7 cellular contexts compared by ENCODE assay signal in the genomic region with DNA sequence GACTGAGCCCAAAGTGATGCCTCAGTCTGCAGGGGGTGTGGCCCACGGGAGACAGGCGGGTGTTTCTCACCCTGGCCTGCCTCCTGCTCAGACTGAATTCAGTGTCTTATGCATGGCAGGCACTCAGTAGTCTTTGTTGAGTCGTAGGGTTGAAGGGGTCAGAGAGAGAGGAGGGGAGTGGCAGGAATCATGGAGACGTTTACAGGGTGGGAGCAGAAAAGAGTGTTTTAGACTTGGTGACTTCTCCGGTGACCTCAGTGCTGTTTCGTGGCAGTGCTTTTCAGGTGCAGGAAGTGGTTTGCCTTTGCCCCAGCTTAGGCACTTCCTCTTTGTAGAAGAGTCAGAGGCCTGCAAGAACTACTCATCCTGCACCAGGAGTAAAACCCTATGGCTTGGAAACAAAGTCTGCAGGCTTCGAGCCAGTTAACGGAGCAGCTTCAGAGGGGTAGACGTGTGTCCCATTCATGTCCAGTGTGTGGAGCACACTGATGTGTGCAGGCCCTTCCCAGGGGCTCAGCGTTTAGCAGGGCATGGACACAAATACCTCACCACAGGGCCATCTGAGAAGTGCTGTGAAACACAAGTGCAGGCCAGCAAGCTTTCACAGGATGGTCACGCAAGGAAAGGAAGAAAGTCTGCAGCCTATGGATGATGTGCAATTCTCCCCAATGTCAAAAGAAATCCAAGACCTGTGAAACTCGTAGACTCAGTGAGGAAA. TPM values are rescaled to one million over a fixed set of nuclear protein-coding genes. Genes with fewer than 3 reads are reported as not detected.
DNase-seq lines count a peak whose midpoint lies in the region; ATAC-seq, FAIRE-seq and TF ChIP-seq lines count a peak whose summit lies in the region.

No MANE protein-coding gene starts in this region.

- H4K20me1 ChIP-seq in K562 (replicated peaks; ENCODE audit: control insufficient read depth, insufficient read depth, low read length): no peaks in the 10 kb centered on the region

- H3K36me3 Mint-ChIP-seq in T-helper 1 cell treated with Interleukin-12 subunit alpha and Interleukin-12 subunit beta and Interleukin-4 antibody, amounts not matched to agents 30 μg/mL and 1 μg/mL, for 36 hours (ENCODE audit: low read depth): peaks cover 11% of the 10 kb centered on the region

- H3K9ac ChIP-seq in K562 (ENCODE audit: insufficient read depth in 1 of 2, low read depth in 2 of 2, low read length in 2 of 2): no peak overlapping the region

- peak; percentile 94 for ATAC-seq in HG03135 (IDR thresholded peaks at IDR 0.05; ENCODE audit: unreplicated experiment)
- ATAC-seq in K562: no peak

- peaks cover 3% of the 10 kb centered on the region for H3K9me3 Mint-ChIP-seq in T-helper 1 cell treated with Interleukin-12 subunit alpha and Interleukin-12 subunit beta and Interleukin-4 antibody, amounts not matched to agents 30 μg/mL and 1 μg/mL, for 36 hours

- H3K27ac ChIP-seq in K562 (ENCODE audit: extremely low read depth, low read depth, low read length): no peak overlapping the region

- no peak for TF ChIP-seq EP300 in K562 (IDR thresholded peaks at IDR 0.05; ENCODE audit: low read length)

- peaks cover 0 to 7% of the 10 kb centered on the region in 2 experiments; a peak in 1 of 5 replicates for H3K27me3 ChIP-seq in K562 (ENCODE audit: control insufficient read depth in 2 of 2, insufficient read depth in 2 of 2, low read length in 2 of 2)

- no peak overlapping the region for H3K4me3 ChIP-seq in K562

- intact Hi-C loops in K562 (cut with micrococcal nuclease): no loop called here

- TF ChIP-seq CTCF in K562 (IDR thresholded peaks at IDR 0.05 in 2 of 3, conservative IDR thresholded peaks at IDR 0.05 in 1 of 3; ENCODE audit: insufficient read depth in 2 of 3, low read depth in 1 of 3, low read length in 3 of 3): no peak

- H3K36me3 ChIP-seq in K562 (ENCODE audit: control insufficient read depth, insufficient read depth, low read length): no peaks in the 10 kb centered on the region

- no peak overlapping the region for H3K4me2 ChIP-seq in K562 (ENCODE audit: insufficient read depth, low read length)

- POLR2A ChIA-PET in K562 (lab: Yijun Ruan, JAX): no interaction called here

- no peak overlapping the region for H2AFZ ChIP-seq in K562 (ENCODE audit: low read depth, low read length)

- no peaks in the 10 kb centered on the region for H3K27me3 Mint-ChIP-seq in T-helper 1 cell treated with Interleukin-12 subunit alpha and Interleukin-12 subunit beta and Interleukin-4 antibody, amounts not matched to agents 30 μg/mL and 1 μg/mL, for 36 hours (ENCODE audit: low read depth)

- no peaks in the 10 kb centered on the region for H3K79me2 ChIP-seq in K562 (ENCODE audit: control insufficient read depth, insufficient read depth, low read length)

- CTCF ChIA-PET in K562 (lab: Yijun Ruan, JAX; ENCODE audit: low intra/inter-chr PET ratio): no interaction called here

- peaks cover 82% of the 10 kb centered on the region for H3K4me1 Mint-ChIP-seq in T-helper 1 cell treated with Interleukin-12 subunit alpha and Interleukin-12 subunit beta and Interleukin-4 antibody, amounts not matched to agents 30 μg/mL and 1 μg/mL, for 36 hours (ENCODE audit: low read depth)

- WGBS in K562 (ENCODE audit: insufficient coverage, low coverage, missing lambda C conversion rate): 9% methylated on average over 7 of the region's 12 CpGs

- peak; percentile 84 for DNase-seq in GM19240 (ENCODE audit: insufficient read length, low spot score)
- DNase-seq in K562 (ENCODE audit: extremely low read depth in 1 of 4, low spot score in 3 of 4): no peak
- DNase-seq in stimulated activated CD4-positive, alpha-beta T cell treated with anti-CD3 and anti-CD28 coated beads, Interleukin-4, amount 100 ng/mL, for 24 hours: peak; percentile 74
- DNase-seq in NCI-H446 (lab: John Stamatoyannopoulos, UW): no peak
- no peak for DNase-seq in NCI-H345 treated with DMSO at 0.1 percent for 48 hours (lab: John Stamatoyannopoulos, UW; ENCODE audit: unreplicated experiment)

- no peak for TF ChIP-seq POLR2A in K562 (conservative IDR thresholded peaks at IDR 0.05)

- peaks cover 0 to 3% of the 10 kb centered on the region in 2 experiments; a peak in 2 of 5 replicates for H3K4me1 ChIP-seq in K562 (replicated peaks in 1 of 2; ENCODE audit: control insufficient read depth in 2 of 2, insufficient read depth in 2 of 2, low read length in 2 of 2)

- H3K4me3 Mint-ChIP-seq in T-helper 1 cell treated with Interleukin-12 subunit alpha and Interleukin-12 subunit beta and Interleukin-4 antibody, amounts not matched to agents 30 μg/mL and 1 μg/mL, for 36 hours: peak overlapping the region; percentile 74

- H3K27ac Mint-ChIP-seq in T-helper 1 cell treated with Interleukin-12 subunit alpha and Interleukin-12 subunit beta and Interleukin-4 antibody, amounts not matched to agents 30 μg/mL and 1 μg/mL, for 36 hours: peak overlapping the region; percentile 98

- in situ Hi-C loops in K562 (cut with MboI): no loop called here

- no peaks in the 10 kb centered on the region for H3K9me3 ChIP-seq in K562 (replicated peaks; ENCODE audit: control insufficient read depth, insufficient read depth, low read depth, low read length)

- H3K9me1 ChIP-seq in K562 (ENCODE audit: control insufficient read depth, insufficient read depth, low read length): no peaks in the 10 kb centered on the region

- no peak for TF ChIP-seq RAD21 in K562 (CRISPR knock-in tag; conservative IDR thresholded peaks at IDR 0.05 in 1 of 2, IDR thresholded peaks at IDR 0.05 in 1 of 2)

- no peak for FAIRE-seq in K562 (lab: Jason Lieb, UNC)

- no TSS peak for BruUV-seq in K562 (replicated peaks; lab: Mats Ljungman, UMichigan)

TF ChIP-seq in K562, 482 proteins besides CTCF, POLR2A, EP300 and RAD21:
- TF ChIP-seq FIP1L1 (IDR thresholded peaks at IDR 0.05; ENCODE audit: low read depth, low read length, poor library complexity, severe bottlenecking) (no peak), FOXA1 (IDR thresholded peaks at IDR 0.05; ENCODE audit: borderline replicate concordance) (no peak), ZNF444 (CRISPR knock-in tag; IDR thresholded peaks at IDR 0.05) (no peak), HDGF (IDR thresholded peaks at IDR 0.05) (no peak), SPI1 (IDR thresholded peaks at IDR 0.05; ENCODE audit: borderline replicate concordance, low read depth, low read length) (peak; percentile 85), SMC3 (conservative IDR thresholded peaks at IDR 0.05; ENCODE audit: insufficient read depth, low read depth, low read length) (no peak), ZNF589 (CRISPR knock-in tag; IDR thresholded peaks at IDR 0.05; ENCODE audit: low read depth) (no peak)
- TF ChIP-seq, protein P1, sequence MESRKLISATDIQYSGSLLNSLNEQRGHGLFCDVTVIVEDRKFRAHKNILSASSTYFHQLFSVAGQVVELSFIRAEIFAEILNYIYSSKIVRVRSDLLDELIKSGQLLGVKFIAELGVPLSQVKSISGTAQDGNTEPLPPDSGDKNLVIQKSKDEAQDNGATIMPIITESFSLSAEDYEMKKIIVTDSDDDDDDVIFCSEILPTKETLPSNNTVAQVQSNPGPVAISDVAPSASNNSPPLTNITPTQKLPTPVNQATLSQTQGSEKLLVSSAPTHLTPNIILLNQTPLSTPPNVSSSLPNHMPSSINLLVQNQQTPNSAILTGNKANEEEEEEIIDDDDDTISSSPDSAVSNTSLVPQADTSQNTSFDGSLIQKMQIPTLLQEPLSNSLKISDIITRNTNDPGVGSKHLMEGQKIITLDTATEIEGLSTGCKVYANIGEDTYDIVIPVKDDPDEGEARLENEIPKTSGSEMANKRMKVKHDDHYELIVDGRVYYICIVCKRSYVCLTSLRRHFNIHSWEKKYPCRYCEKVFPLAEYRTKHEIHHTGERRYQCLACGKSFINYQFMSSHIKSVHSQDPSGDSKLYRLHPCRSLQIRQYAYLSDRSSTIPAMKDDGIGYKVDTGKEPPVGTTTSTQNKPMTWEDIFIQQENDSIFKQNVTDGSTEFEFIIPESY (CRISPR knock-in tag; IDR thresholded peaks at IDR 0.05): no peak
TF ChIP-seq in K562: peak in this region for 1.

RNA-seq across cellular contexts. Expression of gene SEMA4D, which starts 24.5 kb away (rescaled TPM):
- 6.2 and 8.7 TPM in 2 replicates for total RNA-seq in K562 (2011; cell fraction: chromatin; rRNA removed; ENCODE audit: low replicate concordance)
- total RNA-seq in K562 (2011; cell fraction: nucleolus; rRNA removed): 4.2 and 8.3 TPM in 2 replicates
- 5.5 and 5.9 TPM in 2 replicates for total RNA-seq in K562 (2011; cell fraction: nucleoplasm; rRNA removed)
- total RNA-seq in K562 (2014; rRNA removed) (2.3 and 2.5 TPM in 2 replicates), K562 (2014; rRNA removed; fragmentation: Illumina TruSeq; extraction: Trizol) (1.4 and 1.8 TPM in 2 replicates), K562 (2015; rRNA removed; fragmentation: Illumina TruSeq; extraction: Trizol) (1.4 and 1.8 TPM in 2 replicates), K562 (2021) (4.7 and 5.1 TPM in 2 replicates)
- polyA plus RNA-seq in K562 (2011; rRNA removed) (0.64 and 0.68 TPM in 2 replicates), K562 (2014; fragmentation: Illumina TruSeq; extraction: Trizol) (1.9 and 2.7 TPM in 2 replicates), K562 (2014; fragmentation: Nextera tagmentation; extraction: Ambion mirVana) (under 1 TPM; 0.38 to 0.45 TPM), K562 (2014; rRNA removed) (1.3 and 1.9 TPM in 2 replicates)
- polyA plus RNA-seq in K562 (2011; cell fraction: cytosol; rRNA removed): 0.46 and 1.0 TPM in 2 replicates
- 2.3 and 5.1 TPM in 2 replicates for polyA plus RNA-seq in K562 (2011; cell fraction: nucleus; rRNA removed)
- polyA plus RNA-seq in K562 (2012): 1.7 and 2.5 TPM in 2 replicates
- 0.99 and 1.4 TPM in 2 replicates for polyA minus RNA-seq in K562 (2011; rRNA and poly(A)+ RNA removed)
- polyA minus RNA-seq in K562 (2011; cell fraction: cytosol; rRNA and poly(A)+ RNA removed): 1.7 TPM in 1 of 2 replicates, not detected in the other
- 2.4 and 5.3 TPM in 2 replicates for polyA minus RNA-seq in K562 (2011; cell fraction: nucleus; rRNA and poly(A)+ RNA removed)

Comparison
In these comparisons a context has a peak if more than half of its experiments do, and no peak if none do; other contexts are left out.
1. DNase-seq: peak in GM19240 (single experiment) and stimulated activated CD4-positive, alpha-beta T cell treated with anti-CD3 and anti-CD28 coated beads, Interleukin-4, amount 100 ng/mL, for 24 hours (single experiment); none in K562 (0 of 4), NCI-H446 (0 of 2) and NCI-H345 treated with DMSO at 0.1 percent for 48 hours (single experiment).